9 cellular contexts compared by ENCODE assay signal in the genomic region with DNA sequence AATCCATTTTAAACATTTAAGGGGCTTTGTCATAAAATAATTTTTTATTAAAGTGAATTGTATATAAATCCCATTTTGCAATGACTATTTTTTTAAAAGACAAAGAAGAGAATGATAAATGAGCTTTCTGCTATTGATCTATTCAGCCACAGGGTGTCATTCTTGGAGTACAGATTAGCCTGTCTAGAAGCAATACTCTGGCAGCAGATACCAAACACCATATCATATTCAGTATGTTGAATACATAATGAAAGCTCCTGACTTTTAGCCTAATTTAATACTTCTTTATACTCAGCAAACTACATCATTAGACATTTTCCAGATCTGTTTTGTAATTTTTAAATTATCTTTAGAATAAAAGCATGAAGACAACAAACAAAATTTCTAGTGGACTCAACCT.
DNase-seq lines count a peak whose midpoint lies in the region; ATAC-seq, FAIRE-seq and TF ChIP-seq lines count a peak whose summit lies in the region.
"Had no signal": no experiment of that assay in that cellular context is flagged by ENCODE, and none has a peak within 500 bp of the region (broad histone marks: within the 10 kb centered on the region; RNA-seq: fewer than 3 reads in every experiment).

No MANE protein-coding gene starts in this region.

- H3K36me3 Mint-ChIP-seq in T-cell: no peaks in the 10 kb centered on the region

- no peaks in the 10 kb centered on the region for H3K9me1 ChIP-seq in IMR-90 (ENCODE audit: insufficient read depth, low read length)

- H4K20me1 ChIP-seq in IMR-90 (ENCODE audit: insufficient read depth, low read length): no peaks in the 10 kb centered on the region

- H4K8ac ChIP-seq in IMR-90 (ENCODE audit: low read depth in 2 of 2, low read length in 2 of 2): no peak overlapping the region; a peak in 2 of 4 replicates

- in situ Hi-C loops in IMR-90 (cut with MboI; ENCODE audit: low sequenced_read_pairs): loop anchor here (5.0 to 25.0 kb wide), 3 partner anchors 492 to 1512 kb away; no protein-coding TSS in a partner anchor

- no peak overlapping the region for H3K23ac ChIP-seq in IMR-90 (ENCODE audit: low read depth, low read length)

- no peak overlapping the region for H3K4me2 ChIP-seq in IMR-90 (ENCODE audit: low read depth, low read length)

- CTCF ChIA-PET in IMR-90 (lab: Yijun Ruan, JAX): interaction anchor here (0.5 to 4.4 kb wide), 11 partner anchors 174 to 654 kb away, joined by 3 to 26 read pairs (median 5); no protein-coding TSS in a partner anchor
- CTCF ChIA-PET in T-cell (lab: Charles Lee): interaction anchor here in 1 of 2 donors (0.7 kb wide), 1 partner anchor 676 kb away, joined by 3 read pairs; no protein-coding TSS in a partner anchor

- H3K27ac ChIP-seq in IMR-90 (ENCODE audit: insufficient read depth, low read length) (no peak overlapping the region), gastroesophageal sphincter (no peak overlapping the region), small intestine (ENCODE audit: low read depth in 1 of 2, low read length in 1 of 2) (no peak overlapping the region)

- DNase-seq in AG20443 (ENCODE audit: low spot score) (peak; percentile 31), IMR-90 (peak; percentile 76), SHP77 treated with DMSO at 0.1 percent for 48 hours (lab: John Stamatoyannopoulos, UW) (peak; percentile 7), small intestine (peak; percentile 17), head of caudate nucleus (no peak), T-cell (no peak)

- H3K14ac ChIP-seq in IMR-90 (replicated peaks; ENCODE audit: low read depth, low read length): no peak overlapping the region

- peaks cover 0 to 6% (median 0%) of the 10 kb centered on the region in 3 donors for H3K9me3 Mint-ChIP-seq in T-cell

- H4K91ac ChIP-seq in IMR-90 (ENCODE audit: insufficient read depth, low read depth, low read length): no peak overlapping the region

- no peak overlapping the region for H2AK9ac ChIP-seq in IMR-90 (replicated peaks; ENCODE audit: low read depth, low read length, poor library complexity)

- no peaks in the 10 kb centered on the region for H3K27me3 Mint-ChIP-seq in T-cell

- no peak overlapping the region for H2BK20ac ChIP-seq in IMR-90 (ENCODE audit: low read depth, low read length)

- H3K4me1 Mint-ChIP-seq in T-cell: no peaks in the 10 kb centered on the region

- H2AFZ ChIP-seq in IMR-90 (replicated peaks; ENCODE audit: low read length, poor library complexity): no peak overlapping the region

- no peaks in the 10 kb centered on the region for H3K79me1 ChIP-seq in IMR-90 (ENCODE audit: low read depth in 1 of 2, low read length in 2 of 2)

- H2BK120ac ChIP-seq in IMR-90 (ENCODE audit: low read depth, low read length): no peak overlapping the region

- intact Hi-C loops in IMR-90 (cut with micrococcal nuclease) (loop anchor here (1.0 to 10.0 kb wide), 8 partner anchors 183 to 1506 kb away; no protein-coding TSS in a partner anchor), head of caudate nucleus (cut with DNase I) (no loop called here)

- peak; percentile 90 for TF ChIP-seq RAD21 in IMR-90 (IDR thresholded peaks at IDR 0.05; ENCODE audit: low read length)

- dilution Hi-C loops in IMR-90 (cut with HindIII; ENCODE audit: low sequenced_read_pairs, unreplicated experiment): no loop called here

- no peak overlapping the region for H3K4ac ChIP-seq in IMR-90 (ENCODE audit: low read depth, low read length)

- H3K4me1 ChIP-seq in IMR-90 (ENCODE audit: control insufficient read depth, insufficient read depth, low read length) (peaks cover 5% of the 10 kb centered on the region), gastroesophageal sphincter (no peaks in the 10 kb centered on the region), small intestine (ENCODE audit: control insufficient read depth in 2 of 2, insufficient read depth in 1 of 2, low read depth in 1 of 2, low read length in 1 of 2) (no peaks in the 10 kb centered on the region)

- no peak overlapping the region for H3K27ac Mint-ChIP-seq in T-cell

- FAIRE-seq in small intestine (lab: Jason Lieb, UNC): no peak
- FAIRE-seq: GM18507 had no signal

- no peak overlapping the region for H2AK5ac ChIP-seq in IMR-90 (ENCODE audit: low read depth, low read length)

- no peak overlapping the region for H4K5ac ChIP-seq in IMR-90 (ENCODE audit: low read depth, low read length)

- TF ChIP-seq EP300 in gastroesophageal sphincter (IDR thresholded peaks at IDR 0.05): no peak

- BruUV-seq in IMR-90 (replicated peaks; lab: Mats Ljungman, UMichigan): no TSS peak

- H3K9me3 ChIP-seq in IMR-90 (ENCODE audit: control insufficient read depth, insufficient read depth, low read length): no peaks in the 10 kb centered on the region
- no peaks in the 10 kb centered on the region for H3K9me3 ChIP-seq in gastroesophageal sphincter
- H3K9me3 ChIP-seq in small intestine (ENCODE audit: control insufficient read depth, low read depth): no peaks in the 10 kb centered on the region

- H3K56ac ChIP-seq in IMR-90 (ENCODE audit: extremely low read depth, insufficient read depth, low read length): no peak overlapping the region

- H3K36me3 ChIP-seq in IMR-90 (ENCODE audit: control insufficient read depth, insufficient read depth, low read length): no peaks in the 10 kb centered on the region
- H3K36me3 ChIP-seq in gastroesophageal sphincter: no peaks in the 10 kb centered on the region
- H3K36me3 ChIP-seq in small intestine (ENCODE audit: control insufficient read depth in 2 of 2, insufficient read depth in 2 of 2, low read length in 2 of 2): no peaks in the 10 kb centered on the region

- no peak overlapping the region for H3K4me3 Mint-ChIP-seq in T-cell

- peak; percentile 70 for TF ChIP-seq CTCF in IMR-90 (conservative IDR thresholded peaks at IDR 0.05; ENCODE audit: low read depth, low read length)
- TF ChIP-seq CTCF in gastroesophageal sphincter (IDR thresholded peaks at IDR 0.05): peak; percentile 8 to 41 (median 31)

- POLR2A ChIA-PET in IMR-90 (lab: Charles Lee; ENCODE audit: unreplicated experiment): interaction anchor here (0.6 to 1.7 kb wide), 2 partner anchors 493 to 658 kb away, joined by 3 to 5 read pairs; no protein-coding TSS in a partner anchor
- POLR2A ChIA-PET in T-cell (lab: Charles Lee): no interaction called here

- peak overlapping the region; percentile 99 for H2BK5ac ChIP-seq in IMR-90 (ENCODE audit: low read depth, low read length, poor library complexity, severe bottlenecking)

- H3K9ac ChIP-seq in IMR-90 (ENCODE audit: low read depth, low read length): no peak overlapping the region

- ATAC-seq in IMR-90 (ENCODE audit: low read depth): peak; percentile 32; the same call in 1 of the 2 replicates
- ATAC-seq in gastroesophageal sphincter: no peak
- ATAC-seq in HG03457 (IDR thresholded peaks at IDR 0.05; ENCODE audit: unreplicated experiment): no peak
- ATAC-seq in T-cell (replicated peaks in 1 of 4): no peak

- H3K4me3 ChIP-seq in IMR-90 (ENCODE audit: insufficient read depth, low read depth, low read length) (no peak overlapping the region), gastroesophageal sphincter (no peak overlapping the region), small intestine (ENCODE audit: low read depth in 1 of 2, low read length in 2 of 2) (no peak overlapping the region)

- H2BK15ac ChIP-seq in IMR-90 (ENCODE audit: low read depth, low read length): no peak overlapping the region

- no peak overlapping the region for H3K18ac ChIP-seq in IMR-90 (ENCODE audit: low read depth, low read length)

- H3K27me3 ChIP-seq in IMR-90 (ENCODE audit: control insufficient read depth, insufficient read depth, low read length): no peaks in the 10 kb centered on the region
- H3K27me3 ChIP-seq in gastroesophageal sphincter: no peaks in the 10 kb centered on the region
- H3K27me3 ChIP-seq in small intestine (ENCODE audit: control insufficient read depth in 2 of 2, insufficient read depth in 2 of 2, low read length in 2 of 2): no peaks in the 10 kb centered on the region

- TF ChIP-seq POLR2A in IMR-90 (IDR thresholded peaks at IDR 0.05; ENCODE audit: low read depth, low read length) (no peak), gastroesophageal sphincter (IDR thresholded peaks at IDR 0.05) (no peak)

TF ChIP-seq in IMR-90, 13 proteins besides CTCF, POLR2A, EP300 and RAD21:
- no peak for TF ChIP-seq MXI1 (IDR thresholded peaks at IDR 0.05; ENCODE audit: borderline replicate concordance, low read depth, low read length)
- no peak for TF ChIP-seq FOS (IDR thresholded peaks at IDR 0.05; ENCODE audit: low read depth, low read length)
- TF ChIP-seq SMC3 (IDR thresholded peaks at IDR 0.05; ENCODE audit: low read depth, low read length): peak; percentile 84

Comparison
In these comparisons a context has a peak if more than half of its experiments do, and no peak if none do; other contexts are left out.
1. DNase-seq: peak in AG20443 (single experiment), IMR-90 (single experiment), SHP77 treated with DMSO at 0.1 percent for 48 hours (single experiment) and small intestine (single experiment); none in head of caudate nucleus (0 of 42) and T-cell (0 of 34).